In genomic region chr10:127346604-127347003, GRCh38 we compare ENCODE assay signal across 22 cellular contexts.
DNase-seq lines count a peak whose midpoint lies in the region; ATAC-seq and TF ChIP-seq lines count a peak whose summit lies in the region.
"Had no signal": no experiment of that assay in that cellular context is flagged by ENCODE, and none has a peak within 500 bp of the region (broad histone marks: within the 10 kb centered on the region; RNA-seq: fewer than 3 reads in every experiment).

No MANE protein-coding gene starts in this region.

- H3K27ac ChIP-seq in dorsolateral prefrontal cortex, result no peak overlapping the region
- H3K27ac ChIP-seq: neutrophil, thyroid gland had no signal

- H3K27me3 ChIP-seq in dorsolateral prefrontal cortex, result peaks cover 0 to 3% (median 0%) of the 10 kb centered on the region in 45 donors
- H3K27me3 ChIP-seq: neutrophil, thyroid gland had no signal

- H3K27ac Mint-ChIP-seq in stimulated activated naive CD8-positive, alpha-beta T cell treated with anti-CD3 and anti-CD28 coated beads, Interleukin-15, amount 100 ng/mL, for 72 hours, result no peak overlapping the region
- H3K27ac Mint-ChIP-seq: B cell, IgD-negative memory B cell, mesothelial cell of epicardium had no signal

- intact Hi-C loops in dorsolateral prefrontal cortex (cut with DNase I), result no loop called here

- H3K4me3 Mint-ChIP-seq in stimulated activated naive CD8-positive, alpha-beta T cell treated with anti-CD3 and anti-CD28 coated beads, Interleukin-15, amount 100 ng/mL, for 72 hours, result no peak overlapping the region
- H3K4me3 Mint-ChIP-seq: B cell; central memory CD8-positive, alpha-beta T cell; IgD-negative memory B cell; mesothelial cell of epicardium had no signal

- H3K4me1 Mint-ChIP-seq in stimulated activated naive CD8-positive, alpha-beta T cell treated with anti-CD3 and anti-CD28 coated beads, Interleukin-15, amount 100 ng/mL, for 72 hours, result peaks cover 10% of the 10 kb centered on the region
- H3K4me1 Mint-ChIP-seq: B cell; central memory CD8-positive, alpha-beta T cell; IgD-negative memory B cell; mesothelial cell of epicardium had no signal

- H3K27me3 Mint-ChIP-seq in stimulated activated naive CD8-positive, alpha-beta T cell treated with anti-CD3 and anti-CD28 coated beads, Interleukin-15, amount 100 ng/mL, for 72 hours, result peaks cover 11% of the 10 kb centered on the region
- H3K27me3 Mint-ChIP-seq: B cell, IgD-negative memory B cell had no signal

- no peak overlapping the region for H3K4me3 ChIP-seq in dorsolateral prefrontal cortex
- H3K4me3 ChIP-seq: HAP-1, thyroid gland had no signal

- TF ChIP-seq CTCF in dorsolateral prefrontal cortex (IDR thresholded peaks at IDR 0.05 in 54 of 56, conservative IDR thresholded peaks at IDR 0.05 in 2 of 56; ENCODE audit: low read depth in 1 of 56, partially characterized antibody in 56 of 56), result no peak

- ATAC-seq in HG03565 (IDR thresholded peaks at IDR 0.05; ENCODE audit: unreplicated experiment), result peak; percentile 70
- ATAC-seq in stimulated activated naive CD8-positive, alpha-beta T cell treated with anti-CD3 and anti-CD28 coated beads, Interleukin-15, amount 100 ng/mL, for 72 hours, result peak; percentile 86
- ATAC-seq in GM21423 (IDR thresholded peaks at IDR 0.05; ENCODE audit: unreplicated experiment), result no peak
- ATAC-seq in SK-N-SH treated with all-trans-retinoic acid at 6 μM for 48 hours, result no peak
- ATAC-seq: Right ventricle myocardium inferior had no signal

- H3K9me3 Mint-ChIP-seq in stimulated activated naive CD8-positive, alpha-beta T cell treated with anti-CD3 and anti-CD28 coated beads, Interleukin-15, amount 100 ng/mL, for 72 hours, result no peaks in the 10 kb centered on the region
- H3K9me3 Mint-ChIP-seq: IgD-negative memory B cell, mesothelial cell of epicardium had no signal

- peak; percentile 16 for DNase-seq in stimulated activated CD4-positive, alpha-beta T cell treated with anti-CD3 and anti-CD28 coated beads, Interleukin-1b, Interleukin-23, amount 100 ng/mL, for 48 hours
- DNase-seq in stimulated activated CD4-positive, alpha-beta T cell treated with anti-CD3 and anti-CD28 coated beads, Interleukin-4, amount 100 ng/mL, for 1 hour, result no peak
- DNase-seq in GM19238 (ENCODE audit: insufficient read length, low spot score) (peak; percentile 11), dorsolateral prefrontal cortex (no peak)
- peak; percentile 9 to 49 for DNase-seq in stimulated activated naive CD8-positive, alpha-beta T cell treated with anti-CD3 and anti-CD28 coated beads, Interleukin-15, amount 100 ng/mL, for 72 hours
- DNase-seq: activated CD4-positive, CD25-positive, alpha-beta regulatory T cell; amniotic stem cell; hypothalamus; kidney glomerular epithelial cell; NCI-H2029; NCI-H510A treated with DMSO at 0.1 percent for 48 hours; thyroid gland had no signal

TF ChIP-seq in SK-N-SH treated with all-trans-retinoic acid at 6 μM for 48 hours, 23 proteins besides CTCF, POLR2A, EP300 and RAD21:
- no peak for TF ChIP-seq TCF4 (CRISPR knock-in tag; IDR thresholded peaks at IDR 0.05; ENCODE audit: borderline replicate concordance)
- TF ChIP-seq ZFP30 (CRISPR knock-in tag; IDR thresholded peaks at IDR 0.05), result no peak
- TF ChIP-seq ZNF70 (CRISPR knock-in tag; IDR thresholded peaks at IDR 0.05), result no peak
- TF ChIP-seq RARB (CRISPR knock-in tag; IDR thresholded peaks at IDR 0.05), result no peak
- no peak for TF ChIP-seq POU6F1 (CRISPR knock-in tag; IDR thresholded peaks at IDR 0.05; ENCODE audit: borderline replicate concordance, low read depth)
- no peak for TF ChIP-seq ARNTL (CRISPR knock-in tag; IDR thresholded peaks at IDR 0.05; ENCODE audit: borderline replicate concordance, low read depth)
- no peak for TF ChIP-seq ISL1 (CRISPR knock-in tag; IDR thresholded peaks at IDR 0.05)
- no peak for TF ChIP-seq OSR1 (CRISPR knock-in tag; IDR thresholded peaks at IDR 0.05)
- no peak for TF ChIP-seq ZNF565 (CRISPR knock-in tag; conservative IDR thresholded peaks at IDR 0.05; ENCODE audit: low read depth)
- TF ChIP-seq CSRNP3 (CRISPR knock-in tag; IDR thresholded peaks at IDR 0.05), result no peak
- TF ChIP-seq ESRRG (CRISPR knock-in tag; IDR thresholded peaks at IDR 0.05), result no peak
- no peak for TF ChIP-seq ZFP3 (CRISPR knock-in tag; IDR thresholded peaks at IDR 0.05)
- no peak for TF ChIP-seq PPARA (CRISPR knock-in tag; IDR thresholded peaks at IDR 0.05; ENCODE audit: borderline replicate concordance)
- no peak for TF ChIP-seq TOX (CRISPR knock-in tag; IDR thresholded peaks at IDR 0.05; ENCODE audit: borderline replicate concordance)
- TF ChIP-seq BACH2 (CRISPR knock-in tag; IDR thresholded peaks at IDR 0.05; ENCODE audit: borderline replicate concordance), result no peak
- no peak for TF ChIP-seq ZNF8 (CRISPR knock-in tag; IDR thresholded peaks at IDR 0.05)
- TF ChIP-seq TSHZ2 (CRISPR knock-in tag; IDR thresholded peaks at IDR 0.05), result no peak
- TF ChIP-seq SNAI2 (CRISPR knock-in tag; IDR thresholded peaks at IDR 0.05), result no peak

Comparison
In these comparisons a context has a peak if more than half of its experiments do, and no peak if none do; other contexts are left out.
1. DNase-seq: peak in stimulated activated CD4-positive, alpha-beta T cell treated with anti-CD3 and anti-CD28 coated beads, Interleukin-1b, Interleukin-23, amount 100 ng/mL, for 48 hours (single experiment), GM19238 (single experiment) and stimulated activated naive CD8-positive, alpha-beta T cell treated with anti-CD3 and anti-CD28 coated beads, Interleukin-15, amount 100 ng/mL, for 72 hours (2 of 2); none in stimulated activated CD4-positive, alpha-beta T cell treated with anti-CD3 and anti-CD28 coated beads, Interleukin-4, amount 100 ng/mL, for 1 hour (single experiment) and dorsolateral prefrontal cortex (0 of 10).
2. ATAC-seq: peak in HG03565 (single experiment) and stimulated activated naive CD8-positive, alpha-beta T cell treated with anti-CD3 and anti-CD28 coated beads, Interleukin-15, amount 100 ng/mL, for 72 hours (single experiment); none in GM21423 (single experiment) and SK-N-SH treated with all-trans-retinoic acid at 6 μM for 48 hours (single experiment).